ENCODE assay signal across 19 cellular contexts in the genomic region with DNA sequence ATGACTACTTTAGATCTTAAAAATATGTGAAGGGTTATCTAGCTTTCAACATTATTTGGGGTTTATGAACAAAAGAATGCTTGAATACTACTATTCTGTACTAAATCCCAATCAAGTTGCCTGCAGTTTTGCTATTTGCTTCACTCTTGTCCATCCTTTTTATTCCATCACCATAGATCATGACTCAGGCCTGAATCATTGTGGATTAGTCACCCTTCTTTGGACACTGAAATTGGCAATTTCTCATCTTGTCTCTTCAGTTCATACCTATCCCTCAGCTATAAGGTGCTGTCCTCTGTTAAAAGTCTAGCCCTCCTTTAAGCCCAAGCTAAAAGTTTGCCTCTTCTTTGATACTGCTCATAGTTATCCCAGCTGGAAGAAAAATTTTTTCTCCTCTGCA.
DNase-seq lines count a peak whose midpoint lies in the region; ATAC-seq, FAIRE-seq and TF ChIP-seq lines count a peak whose summit lies in the region.
"Had no signal": no experiment of that assay in that cellular context is flagged by ENCODE, and none has a peak within 500 bp of the region (broad histone marks: within the 10 kb centered on the region; RNA-seq: fewer than 3 reads in every experiment).

No MANE protein-coding gene starts in this region.

- H3K9me1 ChIP-seq in endothelial cell of umbilical vein (replicated peaks; ENCODE audit: control insufficient read depth, extremely low read depth, insufficient read depth, low read length) = no peaks in the 10 kb centered on the region

- TF ChIP-seq CTCF in PC-9 (conservative IDR thresholded peaks at IDR 0.05) (no peak), endothelial cell of umbilical vein (IDR thresholded peaks at IDR 0.05; ENCODE audit: extremely low read depth in 1 of 2, insufficient read depth in 1 of 2, low read depth in 1 of 2, low read length in 2 of 2) (no peak), hepatocyte (IDR thresholded peaks at IDR 0.05; ENCODE audit: poor library complexity) (no peak)

- H3K27me3 ChIP-seq in PC-9 (ENCODE audit: insufficient read depth, low read depth) (no peaks in the 10 kb centered on the region), endothelial cell of umbilical vein (ENCODE audit: control insufficient read depth in 2 of 2, insufficient read depth in 2 of 2, low read length in 2 of 2) (no peaks in the 10 kb centered on the region), hepatocyte (no peaks in the 10 kb centered on the region)
- H3K27me3 ChIP-seq: esophagus squamous epithelium had no signal

- CTCF ChIA-PET in PC-9 (lab: Charles Lee) = no interaction called here
- CTCF ChIA-PET in endothelial cell of umbilical vein (lab: Charles Lee) = interaction anchor here (1.0 to 1.5 kb wide), 2 partner anchors 8 to 11 kb away, joined by 3 to 4 read pairs; no protein-coding TSS in a partner anchor

- TF ChIP-seq POLR2A in endothelial cell of umbilical vein (IDR thresholded peaks at IDR 0.05; ENCODE audit: low read depth, low read length) = no peak

- H2AFZ ChIP-seq in PC-9 (no peak overlapping the region), endothelial cell of umbilical vein (ENCODE audit: low read depth, low read length) (no peak overlapping the region), hepatocyte (no peak overlapping the region)

- H3K4me1 ChIP-seq in PC-9 (replicated peaks; ENCODE audit: insufficient read depth) = peaks cover 28% of the 10 kb centered on the region
- peaks cover 4% of the 10 kb centered on the region for H3K4me1 ChIP-seq in endothelial cell of umbilical vein (ENCODE audit: control insufficient read depth, extremely low read depth, insufficient read depth, low read length)
- H3K4me1 ChIP-seq in hepatocyte (ENCODE audit: insufficient read depth) = no peaks in the 10 kb centered on the region
- H3K4me1 ChIP-seq: esophagus squamous epithelium had no signal

- no peak overlapping the region for H3K4me3 ChIP-seq in PC-9
- H3K4me3 ChIP-seq in endothelial cell of umbilical vein (replicated peaks in 1 of 3; ENCODE audit: insufficient read depth in 1 of 3, low read depth in 1 of 3, low read length in 3 of 3) = no peak overlapping the region
- H3K4me3 ChIP-seq in hepatocyte = no peak overlapping the region
- H3K4me3 ChIP-seq: esophagus squamous epithelium had no signal

- H3K4me2 ChIP-seq in PC-9 (no peak overlapping the region), endothelial cell of umbilical vein (ENCODE audit: insufficient read depth, low read length) (no peak overlapping the region), hepatocyte (no peak overlapping the region)

- ATAC-seq in GM21423 (IDR thresholded peaks at IDR 0.05; ENCODE audit: unreplicated experiment) = no peak
- ATAC-seq in stimulated activated naive CD8-positive, alpha-beta T cell treated with anti-CD3 and anti-CD28 coated beads, Interleukin-15, Interleukin-2, amounts not matched to agents 100 U/mL and 50 U/mL, for 24 hours = no peak
- ATAC-seq: activated CD8-positive, alpha-beta T cell treated with anti-CD3 and anti-CD28 coated beads for 36 hours had no signal

- FAIRE-seq in endothelial cell of umbilical vein (lab: Jason Lieb, UNC) = peak; percentile 63
- FAIRE-seq: islet of Langerhans had no signal

- POLR2A ChIA-PET in PC-9 (lab: Charles Lee; ENCODE audit: unreplicated experiment) = no interaction called here
- POLR2A ChIA-PET in endothelial cell of umbilical vein (lab: Charles Lee) = no interaction called here

- intact Hi-C loops in PC-9 (cut with micrococcal nuclease; ENCODE audit: unreplicated experiment) (no loop called here), endothelial cell of umbilical vein (cut with micrococcal nuclease) (no loop called here)

- H4K20me1 ChIP-seq in PC-9 (ENCODE audit: insufficient read depth) = no peaks in the 10 kb centered on the region
- no peaks in the 10 kb centered on the region for H4K20me1 ChIP-seq in endothelial cell of umbilical vein (replicated peaks; ENCODE audit: control insufficient read depth, extremely low read depth, insufficient read depth, low read length)
- no peaks in the 10 kb centered on the region for H4K20me1 ChIP-seq in hepatocyte (ENCODE audit: insufficient read depth, poor library complexity, severe bottlenecking)

- peak; percentile 65 for DNase-seq in EL
- DNase-seq in PC-9 = peak; percentile 3 to 59
- peak; percentile 59 for DNase-seq in endothelial cell of umbilical vein (ENCODE audit: low read depth, low spot score)
- peak; percentile 54 for DNase-seq in myocyte (ENCODE audit: low read depth)
- DNase-seq in hepatocyte (ENCODE audit: low spot score) = no peak
- no peak for DNase-seq in NCI-H2081 treated with DMSO at 0.1 percent for 48 hours (lab: John Stamatoyannopoulos, UW)
- no peak for DNase-seq in stimulated activated naive CD8-positive, alpha-beta T cell treated with anti-CD3 and anti-CD28 coated beads, Interleukin-15, Interleukin-2, amounts not matched to agents 100 U/mL and 50 U/mL, for 24 hours
- DNase-seq: activated CD8-positive, alpha-beta T cell treated with anti-CD3 and anti-CD28 coated beads for 36 hours; activated gamma-delta T cell; CD4-positive, CD25-positive, alpha-beta regulatory T cell; cerebellar nuclear complex; esophagus squamous epithelium; H9; NCI-H1048; NCI-H524; stimulated activated CD4-positive, alpha-beta T cell treated with anti-CD3 and anti-CD28 coated beads, Interleukin-4, amount 100 ng/mL, for 4 hours; stimulated activated naive CD4-positive, alpha-beta T cell had no signal

- no peaks in the 10 kb centered on the region for H3K79me2 ChIP-seq in PC-9 (ENCODE audit: low read depth)
- no peaks in the 10 kb centered on the region for H3K79me2 ChIP-seq in endothelial cell of umbilical vein (ENCODE audit: control insufficient read depth, insufficient read depth, low read length)
- H3K79me2 ChIP-seq in hepatocyte = no peaks in the 10 kb centered on the region

- H3F3A ChIP-seq in PC-9 (ENCODE audit: insufficient read depth, low read depth) = peaks cover 15% of the 10 kb centered on the region

- H3K9me2 ChIP-seq in PC-9 (ENCODE audit: insufficient read depth) = no peaks in the 10 kb centered on the region; the same call in 1 of the 2 replicates
- H3K9me2 ChIP-seq in hepatocyte (replicated peaks; ENCODE audit: insufficient read depth) = no peaks in the 10 kb centered on the region

- dilution Hi-C loops in endothelial cell of umbilical vein (cut with MboI; ENCODE audit: extremely low pct_ligation_motif_present, low sequenced_read_pairs) = no loop called here

- H3K36me3 ChIP-seq in PC-9 (ENCODE audit: low read depth) (no peaks in the 10 kb centered on the region), endothelial cell of umbilical vein (ENCODE audit: control insufficient read depth in 2 of 2, extremely low read depth in 1 of 2, insufficient read depth in 2 of 2, low read length in 2 of 2) (no peaks in the 10 kb centered on the region), hepatocyte (replicated peaks; ENCODE audit: insufficient read depth, low read depth) (no peaks in the 10 kb centered on the region)
- H3K36me3 ChIP-seq: esophagus squamous epithelium had no signal

- BruUV-seq in PC-9 (replicated peaks; lab: Mats Ljungman, UMichigan) (no TSS peak), endothelial cell of umbilical vein (replicated peaks; lab: Mats Ljungman, UMichigan) (no TSS peak)

- no peak overlapping the region for H3K9ac ChIP-seq in endothelial cell of umbilical vein (replicated peaks; ENCODE audit: extremely low read depth, insufficient read depth, low read length)

- no peaks in the 10 kb centered on the region; the same call in 1 of the 2 replicates for H3K9me3 ChIP-seq in PC-9 (ENCODE audit: insufficient read depth, low read depth)
- no peaks in the 10 kb centered on the region for H3K9me3 ChIP-seq in endothelial cell of umbilical vein (replicated peaks; ENCODE audit: control insufficient read depth, insufficient read depth, low read length)
- no peaks in the 10 kb centered on the region for H3K9me3 ChIP-seq in hepatocyte (ENCODE audit: low read depth)
- H3K9me3 ChIP-seq: esophagus squamous epithelium had no signal

- H3K27ac ChIP-seq in PC-9 = no peak overlapping the region
- no peak overlapping the region for H3K27ac ChIP-seq in endothelial cell of umbilical vein (ENCODE audit: insufficient read depth, low read depth, low read length)
- H3K27ac ChIP-seq in hepatocyte = no peak overlapping the region
- H3K27ac ChIP-seq: esophagus squamous epithelium had no signal

TF ChIP-seq in endothelial cell of umbilical vein, 7 proteins besides CTCF, POLR2A, EP300 and RAD21:
- TF ChIP-seq FOS (IDR thresholded peaks at IDR 0.05; ENCODE audit: borderline replicate concordance, insufficient read depth, low read length) = peak; percentile 94
- TF ChIP-seq MYC (IDR thresholded peaks at IDR 0.05; ENCODE audit: low read depth, low read length) = no peak
- TF ChIP-seq JUN (IDR thresholded peaks at IDR 0.05; ENCODE audit: borderline replicate concordance, insufficient read depth, insufficient read length, low read depth) = peak; percentile 63

Comparison
In these comparisons a context has a peak if more than half of its experiments do, and no peak if none do; other contexts are left out.
1. DNase-seq: peak in EL (single experiment), PC-9 (2 of 2), endothelial cell of umbilical vein (single experiment) and myocyte (single experiment); none in hepatocyte (single experiment), NCI-H2081 treated with DMSO at 0.1 percent for 48 hours (single experiment) and stimulated activated naive CD8-positive, alpha-beta T cell treated with anti-CD3 and anti-CD28 coated beads, Interleukin-15, Interleukin-2, amounts not matched to agents 100 U/mL and 50 U/mL, for 24 hours (single experiment).